12 cellular contexts compared by ENCODE assay signal in the genomic region with DNA sequence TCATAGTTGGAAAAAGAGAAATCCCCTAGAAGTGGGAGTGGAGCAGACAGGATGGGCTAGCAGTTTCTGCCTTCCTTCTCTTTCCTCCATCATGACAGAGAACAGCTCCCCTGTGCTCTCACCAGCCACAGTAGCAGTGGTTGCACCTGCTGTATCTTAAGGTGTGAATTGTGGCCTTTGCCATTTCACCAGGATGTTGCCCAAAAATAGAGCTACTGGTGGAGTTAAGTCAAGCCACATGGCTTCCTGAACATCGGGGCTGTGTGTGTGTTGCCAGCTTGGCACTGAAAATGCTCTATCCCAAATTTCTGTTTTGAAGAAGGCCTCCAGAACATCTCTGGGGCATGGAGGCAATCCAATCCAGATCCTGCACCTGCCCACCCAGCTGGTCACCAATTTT.
DNase-seq lines count a peak whose midpoint lies in the region; ATAC-seq and TF ChIP-seq lines count a peak whose summit lies in the region.
"Had no signal": no experiment of that assay in that cellular context is flagged by ENCODE, and none has a peak within 500 bp of the region (broad histone marks: within the 10 kb centered on the region; RNA-seq: fewer than 3 reads in every experiment).

No MANE protein-coding gene starts in this region.

- POLR2A ChIA-PET in activated CD4-positive, alpha-beta memory T cell treated with anti-CD3 and anti-CD28 coated beads for 36 hours (lab: Charles Lee) = no interaction called here

- CTCF ChIA-PET in activated CD4-positive, alpha-beta memory T cell treated with anti-CD3 and anti-CD28 coated beads for 36 hours (lab: Charles Lee) = no interaction called here

- ATAC-seq in natural killer cell = peak in 1 of 3 donors; percentile 43
- no peak for ATAC-seq in natural killer cell treated with Interleukin-12 subunit alpha and Interleukin-12 subunit beta and Interleukin-15 and Interleukin-18, amount 100 ng/mL, for 72 hours
- no peak for ATAC-seq in GM21576 (IDR thresholded peaks at IDR 0.05; ENCODE audit: unreplicated experiment)
- no peak for ATAC-seq in GM19397 (IDR thresholded peaks at IDR 0.05; ENCODE audit: unreplicated experiment)
- ATAC-seq: A549, K562 had no signal

- no peaks in the 10 kb centered on the region for H3K9me3 Mint-ChIP-seq in natural killer cell
- H3K9me3 Mint-ChIP-seq in natural killer cell treated with Interleukin-12 subunit alpha and Interleukin-12 subunit beta and Interleukin-15 and Interleukin-18, amount 100 ng/mL, for 72 hours = no peaks in the 10 kb centered on the region
- H3K9me3 Mint-ChIP-seq in activated CD4-positive, alpha-beta memory T cell treated with anti-CD3 and anti-CD28 coated beads for 36 hours = no peaks in the 10 kb centered on the region

- DNase-seq in natural killer cell (no peak), NCI-H446 treated with DMSO at 0.1 percent for 48 hours (lab: John Stamatoyannopoulos, UW) (peak; percentile 56), cerebellar nuclear complex (lab: John Stamatoyannopoulos, UW) (peak; percentile 61 to 67), germinal center (ENCODE audit: low spot score) (no peak)
- no peak for DNase-seq in natural killer cell treated with Interleukin-12 subunit alpha and Interleukin-12 subunit beta and Interleukin-15 and Interleukin-18, amount 100 ng/mL, for 72 hours (ENCODE audit: low spot score)
- no peak for DNase-seq in activated CD4-positive, alpha-beta memory T cell treated with anti-CD3 and anti-CD28 coated beads for 36 hours
- DNase-seq: NCI-H748 treated with DMSO at 0.1 percent for 48 hours, Peyer's patch had no signal

- H3K27ac Mint-ChIP-seq in natural killer cell = peak overlapping the region in 1 of 2 donors; percentile 49
- H3K27ac Mint-ChIP-seq in natural killer cell treated with Interleukin-12 subunit alpha and Interleukin-12 subunit beta and Interleukin-15 and Interleukin-18, amount 100 ng/mL, for 72 hours = peak overlapping the region in 1 of 2 donors; percentile 51
- no peak overlapping the region for H3K27ac Mint-ChIP-seq in activated CD4-positive, alpha-beta memory T cell treated with anti-CD3 and anti-CD28 coated beads for 36 hours

- H3K27me3 Mint-ChIP-seq in natural killer cell (ENCODE audit: low read depth in 2 of 2) = no peaks in the 10 kb centered on the region
- H3K27me3 Mint-ChIP-seq in natural killer cell treated with Interleukin-12 subunit alpha and Interleukin-12 subunit beta and Interleukin-15 and Interleukin-18, amount 100 ng/mL, for 72 hours = no peaks in the 10 kb centered on the region
- H3K27me3 Mint-ChIP-seq in activated CD4-positive, alpha-beta memory T cell treated with anti-CD3 and anti-CD28 coated beads for 36 hours = no peaks in the 10 kb centered on the region

- no peaks in the 10 kb centered on the region for H3K36me3 Mint-ChIP-seq in natural killer cell
- no peaks in the 10 kb centered on the region for H3K36me3 Mint-ChIP-seq in natural killer cell treated with Interleukin-12 subunit alpha and Interleukin-12 subunit beta and Interleukin-15 and Interleukin-18, amount 100 ng/mL, for 72 hours
- H3K36me3 Mint-ChIP-seq in activated CD4-positive, alpha-beta memory T cell treated with anti-CD3 and anti-CD28 coated beads for 36 hours = no peaks in the 10 kb centered on the region

- H3K4me3 Mint-ChIP-seq in natural killer cell = peak overlapping the region; percentile 43
- no peak overlapping the region for H3K4me3 Mint-ChIP-seq in natural killer cell treated with Interleukin-12 subunit alpha and Interleukin-12 subunit beta and Interleukin-15 and Interleukin-18, amount 100 ng/mL, for 72 hours
- no peak overlapping the region for H3K4me3 Mint-ChIP-seq in activated CD4-positive, alpha-beta memory T cell treated with anti-CD3 and anti-CD28 coated beads for 36 hours

- H3K4me1 Mint-ChIP-seq in natural killer cell = peaks cover 28 to 33% of the 10 kb centered on the region in 2 donors
- peaks cover 6 to 19% of the 10 kb centered on the region in 2 donors for H3K4me1 Mint-ChIP-seq in natural killer cell treated with Interleukin-12 subunit alpha and Interleukin-12 subunit beta and Interleukin-15 and Interleukin-18, amount 100 ng/mL, for 72 hours (ENCODE audit: low read depth in 2 of 2)
- no peaks in the 10 kb centered on the region for H3K4me1 Mint-ChIP-seq in activated CD4-positive, alpha-beta memory T cell treated with anti-CD3 and anti-CD28 coated beads for 36 hours (ENCODE audit: low read depth)

- no peak for TF ChIP-seq CTCF in natural killer cell (IDR thresholded peaks at IDR 0.05)

- intact Hi-C loops in natural killer cell (cut with micrococcal nuclease) = no loop called here
- intact Hi-C loops in activated CD4-positive, alpha-beta memory T cell treated with anti-CD3 and anti-CD28 coated beads for 36 hours (cut with micrococcal nuclease) = no loop called here

Comparison
In these comparisons a context has a peak if more than half of its experiments do, and no peak if none do; other contexts are left out.
1. DNase-seq: peak in NCI-H446 treated with DMSO at 0.1 percent for 48 hours (single experiment) and cerebellar nuclear complex (2 of 2); none in natural killer cell (single experiment), natural killer cell treated with Interleukin-12 subunit alpha and Interleukin-12 subunit beta and Interleukin-15 and Interleukin-18, amount 100 ng/mL, for 72 hours (single experiment), germinal center (single experiment) and activated CD4-positive, alpha-beta memory T cell treated with anti-CD3 and anti-CD28 coated beads for 36 hours (single experiment).